Comparison of ENCODE assay signal across 30 cellular contexts in the genomic region with DNA sequence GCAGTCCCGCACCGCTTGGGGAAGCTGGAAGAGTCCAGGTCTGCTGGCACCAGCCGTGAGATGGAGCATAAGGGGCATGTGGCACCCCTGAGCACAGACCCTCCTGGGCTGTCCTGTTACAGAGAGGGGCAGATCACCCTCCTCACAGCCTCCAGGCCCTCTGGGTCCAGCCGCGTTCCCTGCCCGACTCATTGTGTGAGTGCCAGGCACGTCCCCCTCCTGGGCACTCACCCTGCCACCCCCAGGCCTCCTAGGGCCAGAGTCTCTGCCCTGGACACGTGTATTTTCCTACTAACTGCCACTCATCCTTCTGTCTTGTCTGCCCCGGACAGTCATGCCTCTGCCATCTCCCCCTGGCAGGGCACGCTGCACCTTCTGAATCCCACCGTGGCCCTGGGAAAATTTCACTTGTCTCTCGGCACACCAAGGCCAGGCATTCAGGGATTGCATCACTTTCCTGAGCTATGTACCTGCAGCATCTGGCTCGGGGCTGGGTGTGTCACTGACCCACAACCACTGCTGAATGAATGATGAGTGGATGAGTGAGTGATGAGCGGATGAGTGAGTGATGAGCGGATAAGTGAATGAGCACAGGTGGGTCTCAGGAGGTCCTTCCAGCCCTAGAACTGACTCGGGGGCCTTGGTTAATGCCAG. TPM values are rescaled to one million over a fixed set of nuclear protein-coding genes. Genes with fewer than 3 reads are reported as not detected.
"Had no signal": no experiment of that assay in that cellular context is flagged by ENCODE, and none has a peak within 500 bp of the region (broad histone marks: within the 10 kb centered on the region; RNA-seq: fewer than 3 reads in every experiment).

No MANE protein-coding gene starts in this region.

- H3K27me3 ChIP-seq: colonic mucosa, testis, uterus had no signal

- H3K9me3 ChIP-seq: colonic mucosa, esophagus muscularis mucosa, gastrocnemius medialis, sigmoid colon, testis, uterus had no signal

- H3K4me1 ChIP-seq: colonic mucosa, gastrocnemius medialis had no signal

- H3K27me3 Mint-ChIP-seq: activated CD4-positive, alpha-beta T cell treated with anti-CD3 and anti-CD28 coated beads, Interleukin-2, amount 10 ng/mL, durations not matched to agents 24 days and 14 days; activated CD8-positive, alpha-beta memory T cell treated with anti-CD3 and anti-CD28 coated beads, Interleukin-2, amount 10 ng/mL, durations not matched to agents 7 days and 5 days; activated CD8-positive, alpha-beta T cell treated with anti-CD3 and anti-CD28 coated beads for 36 hours had no signal

- H3K27ac ChIP-seq: brain microvascular endothelial cell, colonic mucosa, esophagus muscularis mucosa, gastrocnemius medialis, sigmoid colon, testis, uterus had no signal

- H3K4me2 ChIP-seq: smooth muscle cell had no signal

- H3K4me3 Mint-ChIP-seq: activated CD4-positive, alpha-beta T cell treated with anti-CD3 and anti-CD28 coated beads, Interleukin-2, amount 10 ng/mL, durations not matched to agents 24 days and 14 days; activated CD8-positive, alpha-beta memory T cell treated with anti-CD3 and anti-CD28 coated beads, Interleukin-2, amount 10 ng/mL, durations not matched to agents 7 days and 5 days; activated CD8-positive, alpha-beta T cell treated with anti-CD3 and anti-CD28 coated beads for 36 hours; activated T-helper 1 cell treated with anti-CD3 and anti-CD28 coated beads, Interleukin-12 subunit alpha, Interleukin-12 subunit beta, Interleukin-2, Interleukin-4 antibody, amounts not matched to agents 30 ng/mL and 10 ng/mL and 1 ng/mL, durations not matched to agents 14 hours and 24 hours and 36 hours; central memory CD8-positive, alpha-beta T cell; memory B cell; stimulated activated naive B cell treated with anti-CD40 and anti-IgM and Interleukin-4, amounts not matched to agents 10 μg/mL and 1 μg/mL and 100 μg/mL, for 72 hours; T-helper 1 cell treated with Interleukin-12 subunit alpha and Interleukin-12 subunit beta and Interleukin-4 antibody, amounts not matched to agents 30 μg/mL and 1 μg/mL, for 36 hours had no signal

- DNase-seq: activated CD4-positive, alpha-beta T cell treated with anti-CD3 and anti-CD28 coated beads, Interleukin-2, amount 10 ng/mL, durations not matched to agents 24 days and 14 days; activated CD8-positive, alpha-beta memory T cell treated with anti-CD3 and anti-CD28 coated beads, Interleukin-2, amount 10 ng/mL, durations not matched to agents 7 days and 5 days; activated CD8-positive, alpha-beta T cell treated with anti-CD3 and anti-CD28 coated beads for 36 hours; activated gamma-delta T cell; activated naive CD4-positive, alpha-beta T cell treated with anti-CD3 and anti-CD28 coated beads, Interleukin-2, amount 50 U/mL, for 16 hours; anterior cingulate cortex; brain microvascular endothelial cell; colonic mucosa; hippocampal formation; retina; sigmoid colon; stimulated activated CD4-positive, alpha-beta T cell treated with anti-CD3 and anti-CD28 coated beads, Interleukin-2, amount 100 ng/mL, for 48 hours; stimulated activated CD8-positive, alpha-beta memory T cell treated with anti-CD3 and anti-CD28 coated beads, Interleukin-4, amount 100 ng/mL, for 48 hours; stimulated activated naive B cell treated with anti-CD40 and anti-IgM and Interleukin-4, amounts not matched to agents 10 μg/mL and 1 μg/mL and 100 μg/mL, for 72 hours; T1000; testis; uterus had no signal

- ATAC-seq: activated CD4-positive, CD25-positive, alpha-beta regulatory T cell treated with anti-CD3 and anti-CD28 coated beads, Interleukin-2, amount 50 U/mL, for 24 hours; activated CD8-positive, alpha-beta memory T cell treated with anti-CD3 and anti-CD28 coated beads, Interleukin-2, amount 10 ng/mL, durations not matched to agents 7 days and 5 days; activated CD8-positive, alpha-beta T cell treated with anti-CD3 and anti-CD28 coated beads for 36 hours; gastrocnemius medialis; stimulated activated naive B cell treated with anti-CD40 and anti-IgM and Interleukin-4, amounts not matched to agents 10 μg/mL and 1 μg/mL and 100 μg/mL, for 72 hours had no signal

- H3K36me3 Mint-ChIP-seq: activated CD8-positive, alpha-beta memory T cell treated with anti-CD3 and anti-CD28 coated beads, Interleukin-2, amount 10 ng/mL, durations not matched to agents 7 days and 5 days; memory B cell; stimulated activated naive B cell treated with anti-CD40 and anti-IgM and Interleukin-4, amounts not matched to agents 10 μg/mL and 1 μg/mL and 100 μg/mL, for 72 hours had no signal

- H3K9me3 Mint-ChIP-seq: activated CD4-positive, alpha-beta T cell treated with anti-CD3 and anti-CD28 coated beads, Interleukin-2, amount 10 ng/mL, durations not matched to agents 24 days and 14 days; activated CD8-positive, alpha-beta T cell treated with anti-CD3 and anti-CD28 coated beads for 36 hours; activated T-helper 1 cell treated with anti-CD3 and anti-CD28 coated beads, Interleukin-12 subunit alpha, Interleukin-12 subunit beta, Interleukin-2, Interleukin-4 antibody, amounts not matched to agents 30 ng/mL and 10 ng/mL and 1 ng/mL, durations not matched to agents 14 hours and 24 hours and 36 hours; central memory CD8-positive, alpha-beta T cell; memory B cell; stimulated activated naive B cell treated with anti-CD40 and anti-IgM and Interleukin-4, amounts not matched to agents 10 μg/mL and 1 μg/mL and 100 μg/mL, for 72 hours; T-helper 1 cell treated with Interleukin-12 subunit alpha and Interleukin-12 subunit beta and Interleukin-4 antibody, amounts not matched to agents 30 μg/mL and 1 μg/mL, for 36 hours had no signal

- H3K4me3 ChIP-seq: colonic mucosa, esophagus muscularis mucosa, gastrocnemius medialis, sigmoid colon, smooth muscle cell, testis, uterus had no signal

- H3K36me3 ChIP-seq: brain microvascular endothelial cell, colonic mucosa, esophagus muscularis mucosa, gastrocnemius medialis, sigmoid colon, uterus had no signal

- H3K4me1 Mint-ChIP-seq: activated CD4-positive, alpha-beta T cell treated with anti-CD3 and anti-CD28 coated beads, Interleukin-2, amount 10 ng/mL, durations not matched to agents 24 days and 14 days; activated CD8-positive, alpha-beta memory T cell treated with anti-CD3 and anti-CD28 coated beads, Interleukin-2, amount 10 ng/mL, durations not matched to agents 7 days and 5 days had no signal

- H3K27ac Mint-ChIP-seq: activated CD4-positive, alpha-beta T cell treated with anti-CD3 and anti-CD28 coated beads, Interleukin-2, amount 10 ng/mL, durations not matched to agents 24 days and 14 days; activated CD8-positive, alpha-beta memory T cell treated with anti-CD3 and anti-CD28 coated beads, Interleukin-2, amount 10 ng/mL, durations not matched to agents 7 days and 5 days; activated CD8-positive, alpha-beta T cell treated with anti-CD3 and anti-CD28 coated beads for 36 hours; activated T-helper 1 cell treated with anti-CD3 and anti-CD28 coated beads, Interleukin-12 subunit alpha, Interleukin-12 subunit beta, Interleukin-2, Interleukin-4 antibody, amounts not matched to agents 30 ng/mL and 10 ng/mL and 1 ng/mL, durations not matched to agents 14 hours and 24 hours and 36 hours; memory B cell; progenitor cell of endocrine pancreas; stimulated activated naive B cell treated with anti-CD40 and anti-IgM and Interleukin-4, amounts not matched to agents 10 μg/mL and 1 μg/mL and 100 μg/mL, for 72 hours; T-helper 1 cell treated with Interleukin-12 subunit alpha and Interleukin-12 subunit beta and Interleukin-4 antibody, amounts not matched to agents 30 μg/mL and 1 μg/mL, for 36 hours had no signal

RNA-seq across cellular contexts. Expression of a gene that starts 21.5 kb away (rescaled TPM):
- total RNA-seq: activated CD4-positive, alpha-beta T cell treated with anti-CD3 and anti-CD28 coated beads, Interleukin-2, amount 10 ng/mL, durations not matched to agents 24 days and 14 days; activated CD8-positive, alpha-beta memory T cell treated with anti-CD3 and anti-CD28 coated beads, Interleukin-2, amount 10 ng/mL, durations not matched to agents 7 days and 5 days; activated CD8-positive, alpha-beta T cell treated with anti-CD3 and anti-CD28 coated beads for 36 hours; activated T-helper 1 cell treated with anti-CD3 and anti-CD28 coated beads, Interleukin-12 subunit alpha, Interleukin-12 subunit beta, Interleukin-2, Interleukin-4 antibody, amounts not matched to agents 30 ng/mL and 10 ng/mL and 1 ng/mL, durations not matched to agents 14 hours and 24 hours and 36 hours; myocyte; osteoblast; progenitor cell of endocrine pancreas; smooth muscle cell had no signal
- polyA plus RNA-seq: neural cell had no signal

RNA-seq across cellular contexts. Expression of a gene that starts 58.6 kb away (rescaled TPM):
- total RNA-seq: activated CD4-positive, alpha-beta T cell treated with anti-CD3 and anti-CD28 coated beads, Interleukin-2, amount 10 ng/mL, durations not matched to agents 24 days and 14 days; activated CD8-positive, alpha-beta memory T cell treated with anti-CD3 and anti-CD28 coated beads, Interleukin-2, amount 10 ng/mL, durations not matched to agents 7 days and 5 days; activated CD8-positive, alpha-beta T cell treated with anti-CD3 and anti-CD28 coated beads for 36 hours; activated T-helper 1 cell treated with anti-CD3 and anti-CD28 coated beads, Interleukin-12 subunit alpha, Interleukin-12 subunit beta, Interleukin-2, Interleukin-4 antibody, amounts not matched to agents 30 ng/mL and 10 ng/mL and 1 ng/mL, durations not matched to agents 14 hours and 24 hours and 36 hours; colonic mucosa; esophagus muscularis mucosa; gastrocnemius medialis; mononuclear cell; myocyte; osteoblast; progenitor cell of endocrine pancreas; sigmoid colon; smooth muscle cell had no signal
- polyA plus RNA-seq: neural cell, smooth muscle cell had no signal
